ENCODE assay signal across 9 cellular contexts in the genomic region with DNA sequence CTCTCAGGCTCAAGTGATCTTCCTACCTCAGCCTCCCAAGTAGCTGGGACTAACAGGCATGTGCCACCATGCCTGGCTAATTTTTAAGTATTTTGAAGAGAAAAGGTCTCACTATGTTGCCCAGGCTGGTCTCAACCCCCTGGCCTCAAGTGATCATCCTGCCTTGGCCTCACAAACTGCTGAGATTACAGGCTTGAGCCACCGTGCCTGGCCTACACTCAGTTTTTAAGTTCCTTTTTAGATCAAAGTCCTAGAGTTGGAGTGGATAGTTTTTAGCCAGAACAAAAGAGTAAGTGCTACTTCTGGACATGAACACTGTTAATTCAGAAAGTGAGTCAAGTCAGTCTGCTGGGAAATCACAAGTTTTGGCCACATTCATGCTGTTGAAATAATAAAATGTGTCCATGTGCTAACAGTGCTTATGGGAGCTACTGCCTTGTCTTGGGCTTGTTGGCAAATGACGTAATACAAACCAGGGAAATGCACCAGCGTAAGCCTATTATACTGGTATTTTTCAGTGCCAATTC.
A peak's percentile ranks its signal among the peaks of the same experiment; 100 is the strongest.
DNase-seq lines count a peak whose midpoint lies in the region; ATAC-seq and TF ChIP-seq lines count a peak whose summit lies in the region.
"Had no signal": no experiment of that assay in that cellular context is flagged by ENCODE, and none has a peak within 500 bp of the region (broad histone marks: within the 10 kb centered on the region; RNA-seq: fewer than 3 reads in every experiment).

No MANE protein-coding gene starts in this region.

- WGBS in upper lobe of left lung, 2 donors = 25% methylated on average over 3 of the region's 3 CpGs

- H3K27me3 Mint-ChIP-seq in activated T-helper 2 cell treated with anti-CD3 and anti-CD28 coated beads, Interferon-gamma antibody, Interleukin-2, Interleukin-4, amounts not matched to agents 10 μg/mL and 5 μg/mL and 100 μg/mL, durations not matched to agents 14 hours and 24 hours and 36 hours (ENCODE audit: low read depth) = peaks cover 11% of the 10 kb centered on the region

- no peak overlapping the region for H3K27ac Mint-ChIP-seq in activated T-helper 2 cell treated with anti-CD3 and anti-CD28 coated beads, Interferon-gamma antibody, Interleukin-2, Interleukin-4, amounts not matched to agents 10 μg/mL and 5 μg/mL and 100 μg/mL, durations not matched to agents 14 hours and 24 hours and 36 hours
- H3K27ac Mint-ChIP-seq: activated CD8-positive, alpha-beta T cell treated with anti-CD3 and anti-CD28 coated beads for 36 hours had no signal

- H3K36me3 ChIP-seq in upper lobe of left lung (no peaks in the 10 kb centered on the region), OCI-LY7 (ENCODE audit: insufficient read depth, low read length) (no peaks in the 10 kb centered on the region)

- H3K4me3 ChIP-seq in upper lobe of left lung (no peak overlapping the region), OCI-LY7 (ENCODE audit: low read depth, low read length, poor library complexity, severe bottlenecking) (no peak overlapping the region)

- no peak overlapping the region for H2AFZ ChIP-seq in OCI-LY7 (ENCODE audit: low read length)

- H3K27ac ChIP-seq in upper lobe of left lung (peak overlapping the region; percentile 77 to 96 (median 95)), OCI-LY7 (ENCODE audit: low read depth, low read length, poor library complexity, severe bottlenecking) (no peak overlapping the region)

- H3K4me1 ChIP-seq in upper lobe of left lung = peaks cover 70 to 95% (median 76%) of the 10 kb centered on the region in 4 donors
- H3K4me1 ChIP-seq in OCI-LY7 (ENCODE audit: insufficient read depth, low read length, poor library complexity, severe bottlenecking) = peaks cover 8% of the 10 kb centered on the region

- H3K27me3 ChIP-seq in upper lobe of left lung = no peaks in the 10 kb centered on the region

- no peak overlapping the region for H3K4me3 Mint-ChIP-seq in activated T-helper 2 cell treated with anti-CD3 and anti-CD28 coated beads, Interferon-gamma antibody, Interleukin-2, Interleukin-4, amounts not matched to agents 10 μg/mL and 5 μg/mL and 100 μg/mL, durations not matched to agents 14 hours and 24 hours and 36 hours (ENCODE audit: low read depth)
- H3K4me3 Mint-ChIP-seq: activated CD8-positive, alpha-beta T cell treated with anti-CD3 and anti-CD28 coated beads for 36 hours had no signal

- no peaks in the 10 kb centered on the region for H3K9me3 Mint-ChIP-seq in activated T-helper 2 cell treated with anti-CD3 and anti-CD28 coated beads, Interferon-gamma antibody, Interleukin-2, Interleukin-4, amounts not matched to agents 10 μg/mL and 5 μg/mL and 100 μg/mL, durations not matched to agents 14 hours and 24 hours and 36 hours
- H3K9me3 Mint-ChIP-seq: activated CD8-positive, alpha-beta T cell treated with anti-CD3 and anti-CD28 coated beads for 36 hours had no signal

- H3K4me2 ChIP-seq in OCI-LY7 (ENCODE audit: low read length) = no peak overlapping the region

- peaks cover 5% of the 10 kb centered on the region for H3K4me1 Mint-ChIP-seq in activated T-helper 2 cell treated with anti-CD3 and anti-CD28 coated beads, Interferon-gamma antibody, Interleukin-2, Interleukin-4, amounts not matched to agents 10 μg/mL and 5 μg/mL and 100 μg/mL, durations not matched to agents 14 hours and 24 hours and 36 hours (ENCODE audit: low read depth)

- intact Hi-C loops in OCI-LY7 (cut with micrococcal nuclease; ENCODE audit: unreplicated experiment) = no loop called here
- intact Hi-C loops in activated T-helper 2 cell treated with anti-CD3 and anti-CD28 coated beads, Interferon-gamma antibody, Interleukin-2, Interleukin-4, amounts not matched to agents 10 μg/mL and 5 μg/mL and 100 μg/mL, durations not matched to agents 14 hours and 24 hours and 36 hours (cut with micrococcal nuclease) = no loop called here

- H3K9me2 ChIP-seq in OCI-LY7 (ENCODE audit: insufficient read depth, low read length) = no peaks in the 10 kb centered on the region

- H3K79me2 ChIP-seq in OCI-LY7 (ENCODE audit: insufficient read depth, low read depth, low read length) = no peaks in the 10 kb centered on the region

- DNase-seq in M059J (ENCODE audit: low read depth) (peak; percentile 83), dermis blood vessel endothelial cell (peak; percentile 77), lung microvascular endothelial cell (ENCODE audit: low read depth in 2 of 2) (peak; percentile 52 to 64), upper lobe of left lung (peak in 1 of 2 donors; percentile 60), OCI-LY7 (ENCODE audit: low spot score) (no peak), NAMALWA (ENCODE audit: low spot score) (no peak)
- no peak for DNase-seq in activated T-helper 2 cell treated with anti-CD3 and anti-CD28 coated beads, Interferon-gamma antibody, Interleukin-2, Interleukin-4, amounts not matched to agents 10 μg/mL and 5 μg/mL and 100 μg/mL, durations not matched to agents 14 hours and 24 hours and 36 hours (ENCODE audit: low spot score)
- DNase-seq: activated CD8-positive, alpha-beta T cell treated with anti-CD3 and anti-CD28 coated beads for 36 hours; NCI-H510A had no signal

- H3K9me3 ChIP-seq in upper lobe of left lung = no peaks in the 10 kb centered on the region
- H3K9me3 ChIP-seq in OCI-LY7 (ENCODE audit: low read length) = no peaks in the 10 kb centered on the region

- CTCF ChIA-PET in OCI-LY7 (lab: Charles Lee; ENCODE audit: unreplicated experiment) = no interaction called here

- TF ChIP-seq EP300 in upper lobe of left lung (IDR thresholded peaks at IDR 0.05) = peak in 3 of 4 donors; percentile 50 to 95 (median 66)

- TF ChIP-seq CTCF in upper lobe of left lung (IDR thresholded peaks at IDR 0.05) = no peak
- no peak for TF ChIP-seq CTCF in OCI-LY7 (conservative IDR thresholded peaks at IDR 0.05; ENCODE audit: low read length)

- BruUV-seq in OCI-LY7 (replicated peaks; lab: Mats Ljungman, UMichigan) = no TSS peak

- ATAC-seq in upper lobe of left lung (ENCODE audit: low FRiP score in 2 of 2) = peak; percentile 63 to 84
- ATAC-seq: activated CD8-positive, alpha-beta T cell treated with anti-CD3 and anti-CD28 coated beads for 36 hours had no signal

- no peaks in the 10 kb centered on the region for H3K36me3 Mint-ChIP-seq in activated T-helper 2 cell treated with anti-CD3 and anti-CD28 coated beads, Interferon-gamma antibody, Interleukin-2, Interleukin-4, amounts not matched to agents 10 μg/mL and 5 μg/mL and 100 μg/mL, durations not matched to agents 14 hours and 24 hours and 36 hours (ENCODE audit: low read depth)

- POLR2A ChIA-PET in OCI-LY7 (lab: Charles Lee) = interaction anchor here (0.6 kb wide), 1 partner anchor 230 kb away, joined by 3 read pairs; no protein-coding TSS in a partner anchor

- no peaks in the 10 kb centered on the region; the same call in 1 of the 2 replicates for H4K20me1 ChIP-seq in OCI-LY7 (ENCODE audit: insufficient read depth, low read length)

- no peak for TF ChIP-seq POLR2A in upper lobe of left lung (IDR thresholded peaks at IDR 0.05)

Comparison
In these comparisons a context has a peak if more than half of its experiments do, and no peak if none do; other contexts are left out.
1. DNase-seq: peak in M059J (single experiment), dermis blood vessel endothelial cell (single experiment) and lung microvascular endothelial cell (2 of 2); none in OCI-LY7 (single experiment), activated T-helper 2 cell treated with anti-CD3 and anti-CD28 coated beads, Interferon-gamma antibody, Interleukin-2, Interleukin-4, amounts not matched to agents 10 μg/mL and 5 μg/mL and 100 μg/mL, durations not matched to agents 14 hours and 24 hours and 36 hours (single experiment) and NAMALWA (single experiment).